In the genomic region with DNA sequence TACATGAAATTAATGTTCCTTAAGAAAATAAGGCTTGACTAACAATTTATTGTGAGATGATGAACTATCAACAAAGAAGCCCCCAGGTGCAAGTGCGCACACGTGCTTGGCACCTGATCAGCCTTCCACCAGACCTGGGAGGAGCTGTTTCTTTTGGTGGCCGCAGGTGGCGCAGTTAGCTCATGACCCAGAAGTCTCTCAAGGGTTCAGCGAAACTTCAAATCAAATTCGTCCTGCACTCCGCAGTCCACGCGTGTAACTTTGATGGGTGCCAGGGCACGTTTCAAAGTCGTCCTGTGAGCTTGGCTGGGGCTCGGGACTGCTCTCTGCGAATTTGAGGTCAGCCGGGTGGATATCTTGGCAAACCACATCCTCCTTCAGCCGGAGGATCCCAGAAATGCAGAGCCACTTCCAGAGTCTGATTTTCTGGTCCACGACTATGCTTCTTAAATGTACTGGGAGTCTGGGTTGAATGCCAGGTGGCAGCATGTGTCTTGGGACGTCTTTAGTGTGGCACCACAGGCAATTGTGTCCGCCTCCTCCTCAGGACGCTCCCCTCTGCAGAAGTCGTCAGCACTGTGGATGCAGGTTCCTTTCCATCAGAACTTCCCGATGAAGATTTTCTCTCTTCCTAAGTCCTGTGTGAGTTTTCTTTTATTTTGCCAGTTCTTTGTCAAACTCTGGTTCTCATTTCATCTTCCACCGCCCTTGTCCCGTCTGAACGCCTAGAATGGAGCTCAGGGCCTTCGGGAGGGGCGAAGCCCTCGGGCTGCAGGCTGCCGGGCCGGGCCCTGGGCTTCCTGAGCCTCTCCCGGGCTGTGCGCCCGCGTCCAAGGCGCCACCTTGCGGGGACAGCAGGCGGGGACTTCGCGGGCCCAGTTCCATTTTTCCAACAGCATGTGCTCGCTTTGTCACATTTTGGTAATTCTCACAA, we compare ENCODE assay signal across 1 cellular context.
TF ChIP-seq lines count a peak whose summit lies in the region.

No MANE protein-coding gene starts in this region.

TF ChIP-seq in HepG2, 621 proteins besides CTCF, POLR2A, EP300 and RAD21 (continued from another document):
- TF ChIP-seq ZNF780A (CRISPR knock-in tag; IDR thresholded peaks at IDR 0.05) (no peak), KAT7 (CRISPR knock-in tag; IDR thresholded peaks at IDR 0.05; ENCODE audit: borderline replicate concordance) (no peak), MAZ (IDR thresholded peaks at IDR 0.05; ENCODE audit: borderline replicate concordance, low read depth, low read length) (no peak), MAZ (CRISPR knock-in tag; IDR thresholded peaks at IDR 0.05; ENCODE audit: low read depth) (no peak), ZNF446 (CRISPR knock-in tag; IDR thresholded peaks at IDR 0.05) (no peak), ZNF747 (CRISPR knock-in tag; IDR thresholded peaks at IDR 0.05; ENCODE audit: borderline replicate concordance) (no peak), ZNF546 (CRISPR knock-in tag; conservative IDR thresholded peaks at IDR 0.05) (no peak), SNRNP70 (IDR thresholded peaks at IDR 0.05; ENCODE audit: low read depth, low read length) (no peak), SMC3 (IDR thresholded peaks at IDR 0.05; ENCODE audit: low read length) (peak; percentile 20; the same call in 1 of the 2 replicates), HDAC2 (CRISPR knock-in tag; IDR thresholded peaks at IDR 0.05) (no peak), PAWR (CRISPR knock-in tag; IDR thresholded peaks at IDR 0.05; ENCODE audit: borderline replicate concordance) (no peak), ZFX (CRISPR knock-in tag; IDR thresholded peaks at IDR 0.05; ENCODE audit: low read depth) (peak; percentile 31; the same call in 1 of the 2 replicates), ZNF563 (CRISPR knock-in tag; IDR thresholded peaks at IDR 0.05) (no peak), FOSL2 (CRISPR knock-in tag; IDR thresholded peaks at IDR 0.05) (no peak)
- TF ChIP-seq, protein P1, sequence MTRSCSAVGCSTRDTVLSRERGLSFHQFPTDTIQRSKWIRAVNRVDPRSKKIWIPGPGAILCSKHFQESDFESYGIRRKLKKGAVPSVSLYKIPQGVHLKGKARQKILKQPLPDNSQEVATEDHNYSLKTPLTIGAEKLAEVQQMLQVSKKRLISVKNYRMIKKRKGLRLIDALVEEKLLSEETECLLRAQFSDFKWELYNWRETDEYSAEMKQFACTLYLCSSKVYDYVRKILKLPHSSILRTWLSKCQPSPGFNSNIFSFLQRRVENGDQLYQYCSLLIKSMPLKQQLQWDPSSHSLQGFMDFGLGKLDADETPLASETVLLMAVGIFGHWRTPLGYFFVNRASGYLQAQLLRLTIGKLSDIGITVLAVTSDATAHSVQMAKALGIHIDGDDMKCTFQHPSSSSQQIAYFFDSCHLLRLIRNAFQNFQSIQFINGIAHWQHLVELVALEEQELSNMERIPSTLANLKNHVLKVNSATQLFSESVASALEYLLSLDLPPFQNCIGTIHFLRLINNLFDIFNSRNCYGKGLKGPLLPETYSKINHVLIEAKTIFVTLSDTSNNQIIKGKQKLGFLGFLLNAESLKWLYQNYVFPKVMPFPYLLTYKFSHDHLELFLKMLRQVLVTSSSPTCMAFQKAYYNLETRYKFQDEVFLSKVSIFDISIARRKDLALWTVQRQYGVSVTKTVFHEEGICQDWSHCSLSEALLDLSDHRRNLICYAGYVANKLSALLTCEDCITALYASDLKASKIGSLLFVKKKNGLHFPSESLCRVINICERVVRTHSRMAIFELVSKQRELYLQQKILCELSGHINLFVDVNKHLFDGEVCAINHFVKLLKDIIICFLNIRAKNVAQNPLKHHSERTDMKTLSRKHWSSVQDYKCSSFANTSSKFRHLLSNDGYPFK (CRISPR knock-in tag; IDR thresholded peaks at IDR 0.05; ENCODE audit: borderline replicate concordance) = no peak
- TF ChIP-seq, protein P2, sequence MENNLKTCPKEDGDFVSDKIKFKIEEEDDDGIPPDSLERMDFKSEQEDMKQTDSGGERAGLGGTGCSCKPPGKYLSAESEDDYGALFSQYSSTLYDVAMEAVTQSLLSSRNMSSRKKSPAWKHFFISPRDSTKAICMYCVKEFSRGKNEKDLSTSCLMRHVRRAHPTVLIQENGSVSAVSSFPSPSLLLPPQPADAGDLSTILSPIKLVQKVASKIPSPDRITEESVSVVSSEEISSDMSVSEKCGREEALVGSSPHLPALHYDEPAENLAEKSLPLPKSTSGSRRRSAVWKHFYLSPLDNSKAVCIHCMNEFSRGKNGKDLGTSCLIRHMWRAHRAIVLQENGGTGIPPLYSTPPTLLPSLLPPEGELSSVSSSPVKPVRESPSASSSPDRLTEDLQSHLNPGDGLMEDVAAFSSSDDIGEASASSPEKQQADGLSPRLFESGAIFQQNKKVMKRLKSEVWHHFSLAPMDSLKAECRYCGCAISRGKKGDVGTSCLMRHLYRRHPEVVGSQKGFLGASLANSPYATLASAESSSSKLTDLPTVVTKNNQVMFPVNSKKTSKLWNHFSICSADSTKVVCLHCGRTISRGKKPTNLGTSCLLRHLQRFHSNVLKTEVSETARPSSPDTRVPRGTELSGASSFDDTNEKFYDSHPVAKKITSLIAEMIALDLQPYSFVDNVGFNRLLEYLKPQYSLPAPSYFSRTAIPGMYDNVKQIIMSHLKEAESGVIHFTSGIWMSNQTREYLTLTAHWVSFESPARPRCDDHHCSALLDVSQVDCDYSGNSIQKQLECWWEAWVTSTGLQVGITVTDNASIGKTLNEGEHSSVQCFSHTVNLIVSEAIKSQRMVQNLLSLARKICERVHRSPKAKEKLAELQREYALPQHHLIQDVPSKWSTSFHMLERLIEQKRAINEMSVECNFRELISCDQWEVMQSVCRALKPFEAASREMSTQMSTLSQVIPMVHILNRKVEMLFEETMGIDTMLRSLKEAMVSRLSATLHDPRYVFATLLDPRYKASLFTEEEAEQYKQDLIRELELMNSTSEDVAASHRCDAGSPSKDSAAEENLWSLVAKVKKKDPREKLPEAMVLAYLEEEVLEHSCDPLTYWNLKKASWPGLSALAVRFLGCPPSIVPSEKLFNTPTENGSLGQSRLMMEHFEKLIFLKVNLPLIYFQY (CRISPR knock-in tag; IDR thresholded peaks at IDR 0.05; ENCODE audit: borderline replicate concordance) = peak; percentile 41; the same call in 1 of the 2 replicates
- TF ChIP-seq, protein P3, sequence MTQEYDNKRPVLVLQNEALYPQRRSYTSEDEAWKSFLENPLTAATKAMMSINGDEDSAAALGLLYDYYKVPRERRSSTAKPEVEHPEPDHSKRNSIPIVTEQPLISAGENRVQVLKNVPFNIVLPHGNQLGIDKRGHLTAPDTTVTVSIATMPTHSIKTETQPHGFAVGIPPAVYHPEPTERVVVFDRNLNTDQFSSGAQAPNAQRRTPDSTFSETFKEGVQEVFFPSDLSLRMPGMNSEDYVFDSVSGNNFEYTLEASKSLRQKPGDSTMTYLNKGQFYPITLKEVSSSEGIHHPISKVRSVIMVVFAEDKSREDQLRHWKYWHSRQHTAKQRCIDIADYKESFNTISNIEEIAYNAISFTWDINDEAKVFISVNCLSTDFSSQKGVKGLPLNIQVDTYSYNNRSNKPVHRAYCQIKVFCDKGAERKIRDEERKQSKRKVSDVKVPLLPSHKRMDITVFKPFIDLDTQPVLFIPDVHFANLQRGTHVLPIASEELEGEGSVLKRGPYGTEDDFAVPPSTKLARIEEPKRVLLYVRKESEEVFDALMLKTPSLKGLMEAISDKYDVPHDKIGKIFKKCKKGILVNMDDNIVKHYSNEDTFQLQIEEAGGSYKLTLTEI (CRISPR knock-in tag; conservative IDR thresholded peaks at IDR 0.05) = no peak
TF ChIP-seq in HepG2: peak in this region for 17.
